ENCODE assay signal across 1 cellular context in genomic region chr15:71323604-71324003, GRCh38.
TF ChIP-seq lines count a peak whose summit lies in the region.

No MANE protein-coding gene starts in this region.

TF ChIP-seq in IMR-90, 13 proteins besides CTCF, POLR2A, EP300 and RAD21 (continued from another document):
- TF ChIP-seq RCOR1 (IDR thresholded peaks at IDR 0.05; ENCODE audit: insufficient replicate concordance, low read length) (no peak), USF2 (IDR thresholded peaks at IDR 0.05; ENCODE audit: low read depth, low read length) (no peak), RFX5 (IDR thresholded peaks at IDR 0.05; ENCODE audit: low read depth, low read length) (no peak), CEBPB (IDR thresholded peaks at IDR 0.05; ENCODE audit: low read depth, low read length) (no peak), MAZ (IDR thresholded peaks at IDR 0.05; ENCODE audit: borderline replicate concordance, low read depth, low read length) (no peak), FOS (IDR thresholded peaks at IDR 0.05; ENCODE audit: low read depth, low read length) (no peak), MXI1 (IDR thresholded peaks at IDR 0.05; ENCODE audit: borderline replicate concordance, low read depth, low read length) (no peak)
